23 cellular contexts compared by ENCODE assay signal in the genomic region with DNA sequence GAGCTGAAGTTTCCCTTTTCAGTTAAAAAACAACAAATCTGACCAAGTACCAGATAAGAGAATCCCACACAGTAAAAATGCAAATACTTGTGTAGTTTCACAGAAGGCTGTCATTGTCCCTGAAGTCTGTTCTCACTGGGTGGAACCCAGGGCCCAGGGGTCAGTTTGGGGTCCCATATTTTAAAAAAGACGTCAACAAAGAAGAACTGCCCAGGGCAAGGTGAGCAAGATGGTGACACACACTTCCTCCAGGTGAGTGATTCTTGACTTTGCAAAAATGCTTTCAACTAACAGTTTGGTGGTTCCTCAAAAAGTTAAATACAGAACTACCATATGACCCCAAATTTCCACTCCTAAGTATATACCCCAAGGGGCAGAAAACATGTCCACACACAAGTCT.
"Had no signal": no experiment of that assay in that cellular context is flagged by ENCODE, and none has a peak within 500 bp of the region (broad histone marks: within the 10 kb centered on the region; RNA-seq: fewer than 3 reads in every experiment).

No MANE protein-coding gene starts in this region.

- H3K27me3 Mint-ChIP-seq: stimulated activated naive CD8-positive, alpha-beta T cell treated with anti-CD3 and anti-CD28 coated beads, Interleukin-15, amount 100 ng/mL, for 72 hours had no signal

- H3K4me3 Mint-ChIP-seq: natural killer cell; stimulated activated naive CD8-positive, alpha-beta T cell treated with anti-CD3 and anti-CD28 coated beads, Interleukin-15, amount 100 ng/mL, for 72 hours had no signal

- H3K4me2 ChIP-seq: smooth muscle cell had no signal

- DNase-seq: effector CD4-positive, alpha-beta T cell; erythroblast; gastrocnemius medialis; head of caudate nucleus; kidney; left cardiac atrium; left lung; natural killer cell; stimulated activated CD4-positive, alpha-beta T cell treated with anti-CD3 and anti-CD28 coated beads, Interleukin-12 subunit alpha, Interleukin-12 subunit beta, amount 100 ng/mL, for 4 hours; stimulated activated CD4-positive, alpha-beta T cell treated with anti-CD3 and anti-CD28 coated beads, Interleukin-1b, Interleukin-23, amount 100 ng/mL, for 48 hours; stimulated activated CD4-positive, alpha-beta T cell treated with anti-CD3 and anti-CD28 coated beads, Interleukin-4, amount 100 ng/mL, for 1 hour; stimulated activated CD8-positive, alpha-beta memory T cell treated with anti-CD3 and anti-CD28 coated beads, Interleukin-4, amount 100 ng/mL, for 48 hours; stimulated activated naive CD4-positive, alpha-beta T cell; stimulated activated naive CD8-positive, alpha-beta T cell treated with anti-CD3 and anti-CD28 coated beads, Interleukin-15, amount 100 ng/mL, for 72 hours; transverse colon had no signal

- H3K79me2 ChIP-seq: parathyroid adenoma had no signal

- H2AFZ ChIP-seq: parathyroid adenoma had no signal

- ATAC-seq: gastrocnemius medialis; left cardiac atrium; left lung; natural killer cell; sciatic nerve; stimulated activated naive CD8-positive, alpha-beta T cell treated with anti-CD3 and anti-CD28 coated beads, Interleukin-15, amount 100 ng/mL, for 72 hours had no signal

- H3K9ac ChIP-seq: parathyroid adenoma had no signal

- H3K27me3 ChIP-seq: dorsolateral prefrontal cortex, gastrocnemius medialis, left lung, right atrium auricular region, suprapubic skin, transverse colon, vagina had no signal

- H3K9me3 Mint-ChIP-seq: natural killer cell; stimulated activated naive CD8-positive, alpha-beta T cell treated with anti-CD3 and anti-CD28 coated beads, Interleukin-15, amount 100 ng/mL, for 72 hours had no signal

- H3K9me3 ChIP-seq: gastrocnemius medialis, left lung, prostate gland, right atrium auricular region, suprapubic skin, transverse colon, vagina had no signal

- H3K27ac ChIP-seq: dorsolateral prefrontal cortex, gastrocnemius medialis, left lung, parathyroid adenoma, prostate gland, right atrium auricular region, suprapubic skin, transverse colon, vagina had no signal

- H3K27ac Mint-ChIP-seq: natural killer cell; stimulated activated naive CD8-positive, alpha-beta T cell treated with anti-CD3 and anti-CD28 coated beads, Interleukin-15, amount 100 ng/mL, for 72 hours had no signal

- H3K4me3 ChIP-seq: dorsolateral prefrontal cortex, gastrocnemius medialis, left lung, prostate gland, right atrium auricular region, smooth muscle cell, suprapubic skin, transverse colon, vagina had no signal

- H3K36me3 Mint-ChIP-seq: natural killer cell had no signal

- H3K36me3 ChIP-seq: gastrocnemius medialis, left lung, prostate gland, right atrium auricular region, suprapubic skin, transverse colon, vagina had no signal

- H3K4me1 ChIP-seq: parathyroid adenoma, vagina had no signal
